ENCODE assay signal across 9 cellular contexts in genomic region chr15:81493246-81493645, GRCh38.
"Had no signal": no experiment of that assay in that cellular context is flagged by ENCODE, and none has a peak within 500 bp of the region (broad histone marks: within the 10 kb centered on the region; RNA-seq: fewer than 3 reads in every experiment).

No MANE protein-coding gene starts in this region.

- H3K36me3 Mint-ChIP-seq: IgD-negative memory B cell had no signal

- H3K4me3 Mint-ChIP-seq: GM23338, H9, IgD-negative memory B cell had no signal

- H3K9me3 Mint-ChIP-seq: GM23338 had no signal

- ATAC-seq: GM23338, HepG2 had no signal

- H3K4me3 ChIP-seq: GM23338 had no signal

- H3K4me1 Mint-ChIP-seq: IgD-negative memory B cell had no signal

- H3K4me2 ChIP-seq: GM23338 had no signal

- FAIRE-seq: H1, H54, HepG2 had no signal

- H3K27ac ChIP-seq: HL-60 had no signal

- DNase-seq: H9, HCEC 1CT, KG1 had no signal

- H3K27ac Mint-ChIP-seq: GM23338, H9, IgD-negative memory B cell had no signal
